ENCODE assay signal across 24 cellular contexts in the genomic region with DNA sequence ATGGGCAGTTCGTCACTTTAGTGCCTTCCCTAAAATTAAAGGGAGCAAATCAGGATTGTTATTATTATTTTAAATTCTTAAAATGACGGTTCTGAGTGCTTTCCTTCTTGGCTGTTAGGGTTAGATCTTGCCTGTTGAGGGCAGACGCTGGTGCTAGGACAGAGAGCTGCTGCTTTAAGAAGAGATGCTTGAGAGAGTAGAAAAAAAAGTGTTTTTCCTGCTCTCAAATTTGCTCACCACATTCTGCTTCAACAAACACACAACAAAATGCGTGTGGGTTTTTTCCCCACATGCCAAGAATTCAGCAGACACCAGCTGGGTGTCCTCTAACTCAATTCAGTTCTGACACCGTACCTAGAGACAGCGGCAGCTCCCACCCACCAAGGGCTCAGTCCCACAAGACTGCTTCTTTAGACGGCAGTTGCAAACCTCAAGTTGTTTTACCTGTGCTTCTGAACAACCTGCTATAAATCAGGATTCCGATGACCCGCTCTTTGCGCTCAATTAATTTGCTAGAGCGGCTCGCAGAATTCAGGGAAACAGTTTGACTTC.
DNase-seq lines count a peak whose midpoint lies in the region; ATAC-seq, FAIRE-seq and TF ChIP-seq lines count a peak whose summit lies in the region.
"Had no signal": no experiment of that assay in that cellular context is flagged by ENCODE, and none has a peak within 500 bp of the region (broad histone marks: within the 10 kb centered on the region; RNA-seq: fewer than 3 reads in every experiment).

No MANE protein-coding gene starts in this region.

- no peak for ATAC-seq in left ventricle myocardium superior

- no peaks in the 10 kb centered on the region for H3K27me3 ChIP-seq in MM.1S (replicated peaks; ENCODE audit: insufficient read depth, low read length)
- H3K27me3 ChIP-seq: BLaER1, MG63 had no signal

- no peak for FAIRE-seq in H54 (lab: Jason Lieb, UNC)
- FAIRE-seq: D721Med, GM19239 had no signal

- peak overlapping the region; percentile 47 for H3K4me2 ChIP-seq in MM.1S (ENCODE audit: low read depth, low read length)
- H3K4me2 ChIP-seq: BLaER1 had no signal

- H3K79me2 ChIP-seq in MM.1S (ENCODE audit: low read length), result no peaks in the 10 kb centered on the region

- H3K9me2 ChIP-seq in MM.1S (replicated peaks; ENCODE audit: insufficient read depth, low read length), result no peaks in the 10 kb centered on the region

- 62 to 65% methylated on average over 12 of the region's 12 CpGs for WGBS in lower leg skin, 2 donors

- H3F3A ChIP-seq in MM.1S (ENCODE audit: insufficient read depth, low read length), result no peaks in the 10 kb centered on the region

- H3K36me3 ChIP-seq in MM.1S (replicated peaks; ENCODE audit: insufficient read depth, low read length), result no peaks in the 10 kb centered on the region
- H3K36me3 ChIP-seq: BLaER1, HAP-1, MG63 had no signal

- no peaks in the 10 kb centered on the region for H3K9me3 ChIP-seq in MM.1S (replicated peaks; ENCODE audit: insufficient read depth, low read length)
- H3K9me3 ChIP-seq: HAP-1, MG63 had no signal

- no peak for TF ChIP-seq POLR2A in lower leg skin (IDR thresholded peaks at IDR 0.05)
- TF ChIP-seq POLR2A in H54 (IDR thresholded peaks at IDR 0.05; ENCODE audit: low read depth, low read length), result no peak

- intact Hi-C loops in lower leg skin (cut with DNase I; ENCODE audit: low total_unique reads) (no loop called here), left ventricle myocardium superior (cut with micrococcal nuclease) (no loop called here)

- DNase-seq in NCI-H2171 treated with DMSO at 0.1 percent for 48 hours (lab: John Stamatoyannopoulos, UW) (peak; percentile 23), NCI-H2171 (lab: John Stamatoyannopoulos, UW) (no peak), MM.1S (no peak), left kidney (ENCODE audit: low read depth, low spot score) (peak; percentile 87), lower leg skin (ENCODE audit: low spot score in 2 of 2) (no peak), left ventricle myocardium superior (no peak), midbrain (lab: John Stamatoyannopoulos, UW) (no peak), H54 (ENCODE audit: insufficient read length, low spot score) (no peak)
- DNase-seq: CD8-positive, alpha-beta memory T cell; GDM1; Karpas-422; MG63; NCI-H1105 treated with DMSO at 0.1 percent for 48 hours; NCI-H1694 treated with DMSO at 0.1 percent for 48 hours; NCI-H2107; NCI-H526 treated with DMSO at 0.1 percent for 48 hours; NK-92 treated with Interleukin-12 subunit alpha and Interleukin-12 subunit beta, amount 100 ng/mL, for 24 hours; OCI-M1; SIG-M5 had no signal

- no peak for TF ChIP-seq CTCF in MM.1S (IDR thresholded peaks at IDR 0.05; ENCODE audit: low read length)
- TF ChIP-seq CTCF in lower leg skin (IDR thresholded peaks at IDR 0.05), result no peak

- peak overlapping the region; percentile 52; the same call in 1 of the 2 replicates for H2AFZ ChIP-seq in MM.1S (ENCODE audit: low read length)

- H3K27ac ChIP-seq in MM.1S (ENCODE audit: low read length), result peak overlapping the region; percentile 78
- H3K27ac ChIP-seq: 22Rv1, BLaER1 had no signal

- H4K20me1 ChIP-seq in MM.1S (ENCODE audit: insufficient read depth, low read length), result no peaks in the 10 kb centered on the region
- H4K20me1 ChIP-seq: BLaER1 had no signal

- peaks cover 27% of the 10 kb centered on the region for H3K4me1 ChIP-seq in MM.1S (ENCODE audit: low read length)
- H3K4me1 ChIP-seq: HAP-1 had no signal

- H3K9ac ChIP-seq in MM.1S (ENCODE audit: low read length), result peak overlapping the region; percentile 43; the same call in 1 of the 2 replicates
- H3K9ac ChIP-seq: BLaER1 had no signal

- H3K4me3 ChIP-seq in MM.1S (ENCODE audit: low read length), result no peak overlapping the region; the same call in 1 of the 2 replicates
- H3K4me3 ChIP-seq in lower leg skin (ENCODE audit: low read depth, poor library complexity, severe bottlenecking), result no peak overlapping the region
- H3K4me3 ChIP-seq: BLaER1, HAP-1, MG63 had no signal

Comparison
In these comparisons a context has a peak if more than half of its experiments do, and no peak if none do; other contexts are left out.
1. DNase-seq: peak in NCI-H2171 treated with DMSO at 0.1 percent for 48 hours (single experiment) and left kidney (single experiment); none in NCI-H2171 (single experiment), MM.1S (single experiment), lower leg skin (0 of 2), left ventricle myocardium superior (single experiment), midbrain (single experiment) and H54 (single experiment).